11 cellular contexts compared by ENCODE assay signal in genomic region chr2:8234253-8234652, GRCh38.
DNase-seq lines count a peak whose midpoint lies in the region; ATAC-seq and TF ChIP-seq lines count a peak whose summit lies in the region.
"Had no signal": no experiment of that assay in that cellular context is flagged by ENCODE, and none has a peak within 500 bp of the region (broad histone marks: within the 10 kb centered on the region; RNA-seq: fewer than 3 reads in every experiment).

No MANE protein-coding gene starts in this region.

- no peaks in the 10 kb centered on the region for H3K36me3 Mint-ChIP-seq in endodermal cell (ENCODE audit: low read depth)

- intact Hi-C loops in vagina (cut with DNase I) = no loop called here

- H3K4me3 ChIP-seq in endodermal cell (ENCODE audit: low read length) = no peak overlapping the region
- H3K4me3 ChIP-seq in vagina = no peak overlapping the region
- H3K4me3 ChIP-seq: SK-N-MC had no signal

- no peaks in the 10 kb centered on the region for H3K27me3 ChIP-seq in endodermal cell (ENCODE audit: control insufficient read depth, insufficient read depth, low read length, poor library complexity, severe bottlenecking)
- H3K27me3 ChIP-seq in vagina = no peaks in the 10 kb centered on the region

- H3K9me3 Mint-ChIP-seq in endodermal cell = no peaks in the 10 kb centered on the region
- H3K9me3 Mint-ChIP-seq: nephron had no signal

- DNase-seq in endodermal cell (no peak), vagina (ENCODE audit: extremely low spot score in 2 of 2) (no peak), NCI-H446 (lab: John Stamatoyannopoulos, UW) (no peak), NCI-H226 (no peak), hippocampal formation (lab: John Stamatoyannopoulos, UW) (no peak)
- DNase-seq: activated naive CD8-positive, alpha-beta T cell treated with anti-CD3 and anti-CD28 coated beads, Interleukin-2, amount 50 U/mL, for 24 hours had no signal

- no peaks in the 10 kb centered on the region for H3K9me3 ChIP-seq in endodermal cell (ENCODE audit: control insufficient read depth, low read length)
- no peaks in the 10 kb centered on the region for H3K9me3 ChIP-seq in vagina

- ATAC-seq in GM18505 (IDR thresholded peaks at IDR 0.05; ENCODE audit: unreplicated experiment) (peak; percentile 36), GM21529 (IDR thresholded peaks at IDR 0.05; ENCODE audit: unreplicated experiment) (peak; percentile 44), HG03442 (IDR thresholded peaks at IDR 0.05; ENCODE audit: unreplicated experiment) (peak; percentile 25)
- ATAC-seq: activated naive CD8-positive, alpha-beta T cell treated with anti-CD3 and anti-CD28 coated beads, Interleukin-2, amount 50 U/mL, for 24 hours had no signal

- H3K36me3 ChIP-seq in endodermal cell (ENCODE audit: control insufficient read depth, insufficient read depth, low read length) (no peaks in the 10 kb centered on the region), vagina (no peaks in the 10 kb centered on the region)

- 82 to 89% methylated on average over 3 of the region's 3 CpGs for WGBS in endodermal cell (ENCODE audit: insufficient coverage in 1 of 2, insufficient read length in 1 of 2), 2 experiments

- H3K4me1 ChIP-seq in endodermal cell (ENCODE audit: control insufficient read depth, insufficient read depth, low read length) = no peaks in the 10 kb centered on the region
- H3K4me1 ChIP-seq in vagina = peaks cover 8% of the 10 kb centered on the region

- TF ChIP-seq POLR2A in GM18505 (IDR thresholded peaks at IDR 0.05; ENCODE audit: borderline replicate concordance, extremely low read depth, insufficient read depth, insufficient read length) (no peak), vagina (IDR thresholded peaks at IDR 0.05) (no peak)

- H3K9ac ChIP-seq in endodermal cell (ENCODE audit: extremely low read depth, low read length, poor library complexity, severe bottlenecking) = no peak overlapping the region

- H3K27ac Mint-ChIP-seq in endodermal cell = no peak overlapping the region
- H3K27ac Mint-ChIP-seq: activated naive CD8-positive, alpha-beta T cell treated with anti-CD3 and anti-CD28 coated beads, Interleukin-2, amount 50 U/mL, for 24 hours had no signal

- TF ChIP-seq CTCF in endodermal cell (conservative IDR thresholded peaks at IDR 0.05) (no peak), vagina (IDR thresholded peaks at IDR 0.05) (no peak)

- H3K27me3 Mint-ChIP-seq in endodermal cell (ENCODE audit: insufficient read depth) = peaks cover 6% of the 10 kb centered on the region

- no peak overlapping the region for H3K4me3 Mint-ChIP-seq in endodermal cell
- H3K4me3 Mint-ChIP-seq: activated naive CD8-positive, alpha-beta T cell treated with anti-CD3 and anti-CD28 coated beads, Interleukin-2, amount 50 U/mL, for 24 hours; nephron had no signal

- peak overlapping the region; percentile 24 for H3K27ac ChIP-seq in endodermal cell (ENCODE audit: low read depth, low read length)
- no peak overlapping the region for H3K27ac ChIP-seq in vagina
- H3K27ac ChIP-seq: SK-N-MC had no signal

- peaks cover 10% of the 10 kb centered on the region for H3K4me1 Mint-ChIP-seq in endodermal cell
